In genomic region chr2:69768789-69769188, GRCh38 we compare ENCODE assay signal across 1 cellular context.
A peak's percentile ranks its signal among the peaks of the same experiment; 100 is the strongest.
TF ChIP-seq lines count a peak whose summit lies in the region.

No MANE protein-coding gene starts in this region.

TF ChIP-seq in HepG2, 621 proteins besides CTCF, POLR2A, EP300 and RAD21:
- TF ChIP-seq FOXC1 (CRISPR knock-in tag; IDR thresholded peaks at IDR 0.05; ENCODE audit: borderline replicate concordance) (no peak), ZNF275 (CRISPR knock-in tag; IDR thresholded peaks at IDR 0.05; ENCODE audit: borderline replicate concordance) (no peak), ZNF121 (CRISPR knock-in tag; IDR thresholded peaks at IDR 0.05) (0 out of 2 replicates have a peak, but pooled peaks have one; percentile 51), PRDM4 (CRISPR knock-in tag; IDR thresholded peaks at IDR 0.05; ENCODE audit: borderline replicate concordance) (no peak)
